In genomic region chr3:183811638-183812037, GRCh38 we compare ENCODE assay signal across 11 cellular contexts. TPM values are rescaled to one million over a fixed set of nuclear protein-coding genes. Genes with fewer than 3 reads are reported as not detected.
"Had no signal": no experiment of that assay in that cellular context is flagged by ENCODE, and none has a peak within 500 bp of the region (broad histone marks: within the 10 kb centered on the region; RNA-seq: fewer than 3 reads in every experiment).

No MANE protein-coding gene starts in this region.

- DNase-seq: activated CD4-positive, alpha-beta T cell treated with anti-CD3 and anti-CD28 coated beads, Interleukin-2, amount 10 ng/mL, durations not matched to agents 7 days and 5 days; activated CD4-positive, CD25-positive, alpha-beta regulatory T cell; activated CD8-positive, alpha-beta memory T cell treated with anti-CD3 and anti-CD28 coated beads, Interleukin-2, amount 10 ng/mL, durations not matched to agents 7 days and 5 days; activated naive CD4-positive, alpha-beta T cell; islet precursor cell; stimulated activated CD4-positive, alpha-beta T cell treated with anti-CD3 and anti-CD28 coated beads, Interleukin-4, amount 100 ng/mL, for 1 hour; tibial artery had no signal

- H3K27me3 Mint-ChIP-seq: activated CD4-positive, alpha-beta T cell treated with anti-CD3 and anti-CD28 coated beads, Interleukin-2, amount 10 ng/mL, durations not matched to agents 7 days and 5 days; activated CD8-positive, alpha-beta memory T cell treated with anti-CD3 and anti-CD28 coated beads, Interleukin-2, amount 10 ng/mL, durations not matched to agents 7 days and 5 days had no signal

- H3K27me3 ChIP-seq: adrenal gland, tibial artery, vagina had no signal

- H3K27ac Mint-ChIP-seq: activated CD4-positive, alpha-beta T cell treated with anti-CD3 and anti-CD28 coated beads, Interleukin-2, amount 10 ng/mL, durations not matched to agents 7 days and 5 days; activated CD8-positive, alpha-beta memory T cell treated with anti-CD3 and anti-CD28 coated beads, Interleukin-2, amount 10 ng/mL, durations not matched to agents 7 days and 5 days; T-helper 1 cell treated with Interleukin-12 subunit alpha and Interleukin-12 subunit beta and Interleukin-4 antibody, amounts not matched to agents 30 μg/mL and 1 μg/mL, for 36 hours had no signal

- H3K4me3 ChIP-seq: adrenal gland, SK-N-MC, tibial artery, vagina had no signal

- H3K4me1 ChIP-seq: tibial artery had no signal

- H3K9me3 Mint-ChIP-seq: activated CD4-positive, alpha-beta T cell treated with anti-CD3 and anti-CD28 coated beads, Interleukin-2, amount 10 ng/mL, durations not matched to agents 7 days and 5 days; T-helper 1 cell treated with Interleukin-12 subunit alpha and Interleukin-12 subunit beta and Interleukin-4 antibody, amounts not matched to agents 30 μg/mL and 1 μg/mL, for 36 hours had no signal

- H3K9me3 ChIP-seq: adrenal gland, tibial artery, vagina had no signal

- ATAC-seq: activated CD8-positive, alpha-beta memory T cell treated with anti-CD3 and anti-CD28 coated beads, Interleukin-2, amount 10 ng/mL, durations not matched to agents 7 days and 5 days had no signal

- H3K27ac ChIP-seq: adrenal gland, tibial artery, vagina had no signal

- H3K4me3 Mint-ChIP-seq: activated CD4-positive, alpha-beta T cell treated with anti-CD3 and anti-CD28 coated beads, Interleukin-2, amount 10 ng/mL, durations not matched to agents 7 days and 5 days; activated CD8-positive, alpha-beta memory T cell treated with anti-CD3 and anti-CD28 coated beads, Interleukin-2, amount 10 ng/mL, durations not matched to agents 7 days and 5 days; T-helper 1 cell treated with Interleukin-12 subunit alpha and Interleukin-12 subunit beta and Interleukin-4 antibody, amounts not matched to agents 30 μg/mL and 1 μg/mL, for 36 hours had no signal

RNA-seq across cellular contexts. Expression of gene MAP6D1, which starts 13.7 kb away (rescaled TPM):
- total RNA-seq: vagina had no signal
